In the genomic region with DNA sequence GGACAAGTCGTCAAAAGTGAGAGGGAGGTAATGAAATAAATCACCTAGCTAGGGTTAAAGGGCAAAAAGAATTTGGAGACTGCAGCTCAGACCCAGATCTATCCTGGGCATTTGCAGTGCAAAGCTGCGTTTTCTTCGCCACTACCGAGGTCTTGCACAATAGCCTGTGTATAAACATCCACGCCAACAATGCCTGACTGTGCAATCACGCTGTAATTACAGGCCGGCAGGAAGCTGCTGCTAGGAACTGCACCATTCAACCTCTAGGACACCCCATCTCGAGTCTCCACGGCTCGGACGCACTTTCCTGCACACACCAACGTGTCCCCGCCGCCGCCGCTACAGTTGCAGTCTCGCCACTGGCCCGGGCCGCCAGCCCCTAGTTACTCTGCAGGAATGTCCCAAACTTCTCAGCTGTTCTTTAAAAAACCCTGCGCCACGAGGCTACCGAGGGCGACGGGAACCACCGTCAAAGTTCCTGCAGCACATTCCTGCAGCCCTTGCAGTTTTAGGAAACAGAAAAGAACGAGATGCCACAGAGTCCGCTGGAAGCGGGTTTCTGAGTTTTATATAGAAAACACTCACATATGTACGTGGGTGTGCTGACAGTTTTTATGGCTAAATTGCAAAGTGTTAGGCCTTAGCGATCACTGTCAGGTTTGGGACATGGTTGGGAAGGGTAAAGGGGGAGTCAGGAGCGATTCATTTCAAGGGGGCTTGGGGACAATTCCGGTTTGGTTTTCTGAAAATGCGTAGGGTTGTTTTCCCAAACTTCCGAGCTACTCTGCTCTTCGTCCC, we compare ENCODE assay signal across 8 cellular contexts.
DNase-seq lines count a peak whose midpoint lies in the region; ATAC-seq and TF ChIP-seq lines count a peak whose summit lies in the region.

No MANE protein-coding gene starts in this region.

- no peaks in the 10 kb centered on the region for H4K20me1 ChIP-seq in PC-9 (ENCODE audit: insufficient read depth)

- no peaks in the 10 kb centered on the region for H3K9me2 ChIP-seq in PC-9 (ENCODE audit: insufficient read depth)

- peak overlapping the region; percentile 97 for H3K27ac ChIP-seq in HEK293 (ENCODE audit: extremely low read depth, low read depth, low read length)
- peak overlapping the region; percentile 77 for H3K27ac ChIP-seq in PC-9
- H3K27ac ChIP-seq in temporal lobe (ENCODE audit: low read depth, low read length), result peak overlapping the region; percentile 75

- H3F3A ChIP-seq in PC-9 (ENCODE audit: insufficient read depth, low read depth), result peaks cover 44% of the 10 kb centered on the region

- peaks cover 21% of the 10 kb centered on the region for H3K36me3 Mint-ChIP-seq in Caco-2 (ENCODE audit: insufficient read depth, unreplicated experiment)
- H3K36me3 Mint-ChIP-seq in activated T-helper 17 cell treated with anti-CD3 and anti-CD28 coated beads, Interleukin-2, amount 50 U/mL, for 72 hours (ENCODE audit: low read depth), result peaks cover 42% of the 10 kb centered on the region
- peaks cover 0 to 7% (median 0%) of the 10 kb centered on the region in 3 donors for H3K36me3 Mint-ChIP-seq in naive thymus-derived CD8-positive, alpha-beta T cell

- peak overlapping the region; percentile 64 for H3K4me3 ChIP-seq in Caco-2 (ENCODE audit: low read depth, low read length)
- H3K4me3 ChIP-seq in HEK293 (ENCODE audit: low read depth, low read length), result peak overlapping the region; percentile 71
- H3K4me3 ChIP-seq in PC-9, result peak overlapping the region; percentile 71
- H3K4me3 ChIP-seq in fibroblast of mammary gland (ENCODE audit: control insufficient read depth, low read depth, low read length), result peak overlapping the region; percentile 66

- DNase-seq in Caco-2, result peak; percentile 84 to 88
- DNase-seq in PC-9, result peak; percentile 61 to 85
- DNase-seq in fibroblast of mammary gland (ENCODE audit: low read depth), result peak; percentile 96
- DNase-seq in naive thymus-derived CD8-positive, alpha-beta T cell, result peak; percentile 37 to 80 (median 56)
- DNase-seq in 8988T, result no peak

- peaks cover 46% of the 10 kb centered on the region for H3K4me1 Mint-ChIP-seq in Caco-2 (ENCODE audit: low read depth, unreplicated experiment)
- peaks cover 41% of the 10 kb centered on the region for H3K4me1 Mint-ChIP-seq in activated T-helper 17 cell treated with anti-CD3 and anti-CD28 coated beads, Interleukin-2, amount 50 U/mL, for 72 hours
- H3K4me1 Mint-ChIP-seq in naive thymus-derived CD8-positive, alpha-beta T cell, result peaks cover 34 to 69% (median 63%) of the 10 kb centered on the region in 4 donors

- peak overlapping the region; percentile 79 for H2AFZ ChIP-seq in PC-9

- CTCF ChIA-PET in Caco-2 (lab: Charles Lee) (interaction anchor here (0.6 to 1.9 kb wide), 11 partner anchors 10 to 57 kb away, joined by 3 to 7 read pairs (median 4); a partner anchor contains a TSS), HEK293 (lab: Yijun Ruan, JAX) (interaction anchor here (1.0 to 2.5 kb wide), 6 partner anchors 10 to 58 kb away, joined by 3 to 11 read pairs (median 4); no protein-coding TSS in a partner anchor), PC-9 (lab: Charles Lee) (interaction anchor here (0.9 to 1.1 kb wide), 3 partner anchors 9 to 14 kb away, joined by 3 to 5 read pairs (median 3); no protein-coding TSS in a partner anchor)

- H3K36me3 ChIP-seq in Caco-2 (ENCODE audit: control insufficient read depth, insufficient read depth, low read length) (no peaks in the 10 kb centered on the region), HEK293 (ENCODE audit: control insufficient read depth in 2 of 2, insufficient read depth in 1 of 2, low read length in 2 of 2) (no peaks in the 10 kb centered on the region), PC-9 (ENCODE audit: low read depth) (no peaks in the 10 kb centered on the region)

- H3K4me1 ChIP-seq in Caco-2, result peaks cover 57% of the 10 kb centered on the region
- H3K4me1 ChIP-seq in HEK293 (ENCODE audit: control insufficient read depth, insufficient read depth, low read length), result peaks cover 18% of the 10 kb centered on the region
- peaks cover 38% of the 10 kb centered on the region for H3K4me1 ChIP-seq in PC-9 (replicated peaks; ENCODE audit: insufficient read depth)

- no peaks in the 10 kb centered on the region for H3K9me3 Mint-ChIP-seq in Caco-2 (ENCODE audit: unreplicated experiment)
- no peaks in the 10 kb centered on the region for H3K9me3 Mint-ChIP-seq in activated T-helper 17 cell treated with anti-CD3 and anti-CD28 coated beads, Interleukin-2, amount 50 U/mL, for 72 hours
- H3K9me3 Mint-ChIP-seq in naive thymus-derived CD8-positive, alpha-beta T cell, result no peaks in the 10 kb centered on the region

- ATAC-seq in activated T-helper 17 cell treated with anti-CD3 and anti-CD28 coated beads, Interleukin-2, amount 50 U/mL, for 72 hours (replicated peaks), result peak; percentile 47
- ATAC-seq in naive thymus-derived CD8-positive, alpha-beta T cell, result peak; percentile 55 to 66

- BruUV-seq in Caco-2 (replicated peaks; lab: Mats Ljungman, UMichigan) (TSS peak; percentile 64), PC-9 (replicated peaks; lab: Mats Ljungman, UMichigan) (no TSS peak)

- peak overlapping the region; percentile 92 for H3K4me3 Mint-ChIP-seq in Caco-2 (ENCODE audit: unreplicated experiment)
- peak overlapping the region; percentile 96 for H3K4me3 Mint-ChIP-seq in activated T-helper 17 cell treated with anti-CD3 and anti-CD28 coated beads, Interleukin-2, amount 50 U/mL, for 72 hours
- peak overlapping the region; percentile 94 to 98 (median 95) for H3K4me3 Mint-ChIP-seq in naive thymus-derived CD8-positive, alpha-beta T cell

- H3K27ac Mint-ChIP-seq in Caco-2 (ENCODE audit: unreplicated experiment), result peak overlapping the region; percentile 77
- H3K27ac Mint-ChIP-seq in activated T-helper 17 cell treated with anti-CD3 and anti-CD28 coated beads, Interleukin-2, amount 50 U/mL, for 72 hours, result peak overlapping the region; percentile 95
- H3K27ac Mint-ChIP-seq in naive thymus-derived CD8-positive, alpha-beta T cell, result peak overlapping the region; percentile 79 to 99 (median 96)

- no peaks in the 10 kb centered on the region for H3K27me3 Mint-ChIP-seq in Caco-2 (ENCODE audit: insufficient read depth, unreplicated experiment)
- no peaks in the 10 kb centered on the region for H3K27me3 Mint-ChIP-seq in activated T-helper 17 cell treated with anti-CD3 and anti-CD28 coated beads, Interleukin-2, amount 50 U/mL, for 72 hours
- H3K27me3 Mint-ChIP-seq in naive thymus-derived CD8-positive, alpha-beta T cell, result no peaks in the 10 kb centered on the region

- TF ChIP-seq CTCF in Caco-2 (IDR thresholded peaks at IDR 0.05; ENCODE audit: insufficient read depth in 1 of 2, low read depth in 1 of 2, low read length in 1 of 2, severe bottlenecking in 1 of 2, unreplicated experiment in 1 of 2), result peak in 1 of 2 experiments; percentile 20
- TF ChIP-seq CTCF in HEK293 (tag by site-specific recombination; IDR thresholded peaks at IDR 0.05), result no peak; the same call in 1 of the 2 replicates
- TF ChIP-seq CTCF in PC-9 (conservative IDR thresholded peaks at IDR 0.05), result peak; percentile 43; the same call in 1 of the 2 replicates
- peak; percentile 19 for TF ChIP-seq CTCF in fibroblast of mammary gland (conservative IDR thresholded peaks at IDR 0.05; ENCODE audit: control insufficient read depth, insufficient read depth, low read depth, low read length)

- H3K79me2 ChIP-seq in PC-9 (ENCODE audit: low read depth), result peaks cover 60% of the 10 kb centered on the region

- H3K9me3 ChIP-seq in Caco-2, result no peaks in the 10 kb centered on the region
- H3K9me3 ChIP-seq in HEK293 (ENCODE audit: control insufficient read depth, insufficient read depth, low read depth, low read length), result no peaks in the 10 kb centered on the region
- no peaks in the 10 kb centered on the region for H3K9me3 ChIP-seq in PC-9 (ENCODE audit: insufficient read depth, low read depth)

- POLR2A ChIA-PET in Caco-2 (lab: Charles Lee) (interaction anchor here (0.6 to 2.5 kb wide), 10 partner anchors 9 to 233 kb away, joined by 3 to 25 read pairs (median 6); a partner anchor contains a TSS), HEK293 (lab: Yijun Ruan, JAX) (interaction anchor here (0.6 to 5.9 kb wide), 15 partner anchors 9 to 114 kb away, joined by 3 to 52 read pairs (median 4); a partner anchor contains a TSS), PC-9 (lab: Charles Lee; ENCODE audit: unreplicated experiment) (interaction anchor here (0.6 to 0.7 kb wide), 4 partner anchors 10 to 102 kb away, joined by 3 to 14 read pairs (median 4); a partner anchor contains a TSS)
- POLR2A ChIA-PET in naive thymus-derived CD8-positive, alpha-beta T cell (lab: Charles Lee), result interaction anchor here (0.7 to 10.6 kb wide), 20 partner anchors 9 to 295 kb away, joined by 3 to 387 read pairs (median 6); a partner anchor contains a TSS

- intact Hi-C loops in Caco-2 (cut with micrococcal nuclease; ENCODE audit: unreplicated experiment), result loop anchor here (1.0 to 5.0 kb wide), 4 partner anchors 10 to 41 kb away; a partner anchor contains a TSS
- intact Hi-C loops in PC-9 (cut with micrococcal nuclease; ENCODE audit: unreplicated experiment), result loop anchor here (1.0 to 5.0 kb wide), 4 partner anchors 26 to 61 kb away; a partner anchor contains a TSS

- H3K27me3 ChIP-seq in Caco-2 (replicated peaks; ENCODE audit: control insufficient read depth, insufficient read depth, low read length), result no peaks in the 10 kb centered on the region
- no peaks in the 10 kb centered on the region for H3K27me3 ChIP-seq in PC-9 (ENCODE audit: insufficient read depth, low read depth)

- H3K4me2 ChIP-seq in PC-9, result peak overlapping the region; percentile 98

TF ChIP-seq in HEK293, 187 proteins besides CTCF, POLR2A, EP300 and RAD21 (continues in another document):
- TF ChIP-seq, protein P1, sequence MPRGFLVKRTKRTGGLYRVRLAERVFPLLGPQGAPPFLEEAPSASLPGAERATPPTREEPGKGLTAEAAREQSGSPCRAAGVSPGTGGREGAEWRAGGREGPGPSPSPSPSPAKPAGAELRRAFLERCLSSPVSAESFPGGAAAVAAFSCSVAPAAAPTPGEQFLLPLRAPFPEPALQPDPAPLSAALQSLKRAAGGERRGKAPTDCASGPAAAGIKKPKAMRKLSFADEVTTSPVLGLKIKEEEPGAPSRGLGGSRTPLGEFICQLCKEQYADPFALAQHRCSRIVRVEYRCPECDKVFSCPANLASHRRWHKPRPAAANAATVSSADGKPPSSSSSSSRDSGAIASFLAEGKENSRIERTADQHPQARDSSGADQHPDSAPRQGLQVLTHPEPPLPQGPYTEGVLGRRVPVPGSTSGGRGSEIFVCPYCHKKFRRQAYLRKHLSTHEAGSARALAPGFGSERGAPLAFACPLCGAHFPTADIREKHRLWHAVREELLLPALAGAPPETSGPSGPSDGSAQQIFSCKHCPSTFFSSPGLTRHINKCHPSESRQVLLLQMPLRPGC (tag by site-specific recombination; IDR thresholded peaks at IDR 0.05), result peak; percentile 78; the same call in 1 of the 2 replicates
- peak; percentile 84 for TF ChIP-seq SP7 (tag by site-specific recombination; IDR thresholded peaks at IDR 0.05)
- TF ChIP-seq PRDM1 (tag by site-specific recombination; IDR thresholded peaks at IDR 0.05), result no peak
